In the genomic region with DNA sequence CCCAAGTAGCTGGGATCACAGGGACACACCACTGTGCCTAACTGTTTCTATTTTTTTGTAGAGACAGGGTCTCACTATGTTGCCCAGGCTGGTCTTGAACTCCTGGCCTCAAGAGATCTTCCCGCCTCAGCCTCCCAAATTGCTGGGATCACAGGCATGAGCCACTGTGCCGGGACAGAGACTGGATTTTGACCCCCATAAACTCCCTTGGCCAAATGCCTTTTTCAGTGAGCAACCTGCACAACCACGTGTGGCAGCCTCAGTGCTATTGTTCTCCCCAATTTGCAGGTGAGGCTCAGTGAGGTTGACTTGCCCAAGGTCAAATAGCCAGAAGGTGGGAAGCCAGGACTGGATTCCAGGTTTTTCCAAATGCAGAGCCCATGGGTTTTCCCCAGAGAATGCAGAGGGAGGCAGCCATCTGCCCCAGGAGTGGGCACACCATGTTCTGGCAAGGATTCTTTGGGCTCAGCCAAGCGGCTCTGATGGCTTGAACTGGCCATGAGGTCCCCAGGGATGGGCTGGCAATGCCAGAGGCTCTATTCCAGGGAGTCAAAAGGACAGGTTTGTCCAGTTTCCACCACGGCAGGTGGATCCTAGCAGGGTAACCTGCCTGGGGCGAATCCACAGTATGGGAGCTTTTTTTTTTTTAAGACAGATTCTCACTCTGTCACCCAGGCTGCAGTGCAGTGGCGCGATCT, we compare ENCODE assay signal across 24 cellular contexts. TPM values are rescaled to one million over a fixed set of nuclear protein-coding genes. Genes with fewer than 3 reads are reported as not detected.
A peak's percentile ranks its signal among the peaks of the same experiment; 100 is the strongest.
DNase-seq lines count a peak whose midpoint lies in the region; ATAC-seq and TF ChIP-seq lines count a peak whose summit lies in the region.
"Had no signal": no experiment of that assay in that cellular context is flagged by ENCODE, and none has a peak within 500 bp of the region (broad histone marks: within the 10 kb centered on the region; RNA-seq: fewer than 3 reads in every experiment).

No MANE protein-coding gene starts in this region.

- peak overlapping the region; percentile 48; the same call in 1 of the 2 replicates for H2AFZ ChIP-seq in PC-3 (ENCODE audit: low read length)

- no TSS peak for BruUV-seq in PC-3 (replicated peaks; lab: Mats Ljungman, UMichigan)

- CTCF ChIA-PET in PC-3 (lab: Charles Lee) = no interaction called here

- peak; percentile 21; the same call in 1 of the 2 replicates for TF ChIP-seq RAD21 in Ishikawa (IDR thresholded peaks at IDR 0.05; ENCODE audit: low read depth)

- peak; percentile 59 for TF ChIP-seq EP300 in Ishikawa (IDR thresholded peaks at IDR 0.05; ENCODE audit: borderline replicate concordance)

- no peaks in the 10 kb centered on the region for H4K20me1 ChIP-seq in PC-3 (ENCODE audit: low read length)

- H3K9me3 ChIP-seq in PC-3 (ENCODE audit: low read length) = no peaks in the 10 kb centered on the region
- H3K9me3 ChIP-seq: esophagus muscularis mucosa had no signal

- H3K27me3 ChIP-seq in PC-3 (ENCODE audit: low read length) = no peaks in the 10 kb centered on the region

- H3K27ac ChIP-seq in PC-3 (ENCODE audit: low read length) = no peak overlapping the region
- H3K27ac ChIP-seq: cardiac muscle cell, esophagus muscularis mucosa had no signal

- H3F3A ChIP-seq in PC-3 (ENCODE audit: low read length, unreplicated experiment) = no peaks in the 10 kb centered on the region

- 0 out of 2 replicates have a peak overlapping the region, but pooled peaks have one; percentile 28 for H3K4me2 ChIP-seq in PC-3 (ENCODE audit: low read length)
- H3K4me2 ChIP-seq: smooth muscle cell had no signal

- no peaks in the 10 kb centered on the region for H3K79me2 ChIP-seq in PC-3 (ENCODE audit: low read length)

- TF ChIP-seq CTCF in PC-3 (conservative IDR thresholded peaks at IDR 0.05; ENCODE audit: low read depth, low read length) = no peak

- peak; percentile 58 for ATAC-seq in PC-3
- peak; percentile 76 for ATAC-seq in left lobe of liver
- no peak for ATAC-seq in GM18909 (IDR thresholded peaks at IDR 0.05; ENCODE audit: poor library complexity, unreplicated experiment)
- no peak for ATAC-seq in HG03432 (IDR thresholded peaks at IDR 0.05; ENCODE audit: unreplicated experiment)

- H3K9ac ChIP-seq in PC-3 (ENCODE audit: low read length) = no peak overlapping the region

- no peaks in the 10 kb centered on the region for H3K9me2 ChIP-seq in PC-3 (replicated peaks; ENCODE audit: low read length)

- intact Hi-C loops in PC-3 (cut with micrococcal nuclease) = no loop called here

- DNase-seq in DMS153 (lab: John Stamatoyannopoulos, UW) (peak; percentile 26), DMS153 treated with DMSO at 0.1 percent for 48 hours (lab: John Stamatoyannopoulos, UW; ENCODE audit: unreplicated experiment) (no peak), PC-3 (peak; percentile 73), left lobe of liver (ENCODE audit: low spot score) (peak; percentile 81), cerebellar nuclear complex (lab: John Stamatoyannopoulos, UW) (no peak)
- DNase-seq: activated CD4-positive, alpha-beta T cell treated with anti-CD3 and anti-CD28 coated beads, Interleukin-2, amount 50 U/mL, for 48 hours; activated gamma-delta T cell treated with Interleukin-2 at 50 U/mL for 16 hours; GOT3; Kasumi-1; left cardiac atrium; midbrain; NCI-H1436; SHP77; stimulated activated CD4-positive, alpha-beta T cell treated with anti-CD3 and anti-CD28 coated beads, Interleukin-4, amount 100 ng/mL, for 1 hour; T-helper 1 cell had no signal

- peaks cover 4% of the 10 kb centered on the region; the same call in 1 of the 2 replicates for H3K4me1 ChIP-seq in PC-3 (ENCODE audit: insufficient read depth, low read length)

- H3K36me3 ChIP-seq in PC-3 (ENCODE audit: low read depth, low read length) = no peaks in the 10 kb centered on the region
- H3K36me3 ChIP-seq: cardiac muscle cell, esophagus muscularis mucosa had no signal

- POLR2A ChIA-PET in PC-3 (lab: Charles Lee; ENCODE audit: unreplicated experiment) = no interaction called here

- no peak overlapping the region for H3K4me3 ChIP-seq in PC-3 (ENCODE audit: low read length)
- H3K4me3 ChIP-seq: cardiac muscle cell, esophagus muscularis mucosa, smooth muscle cell had no signal

TF ChIP-seq in Ishikawa, 13 proteins besides CTCF, POLR2A, EP300 and RAD21:
- peak; percentile 79 for TF ChIP-seq NFIC (IDR thresholded peaks at IDR 0.05)
- TF ChIP-seq TAF1 (IDR thresholded peaks at IDR 0.05; ENCODE audit: low read depth) = no peak
- peak; percentile 68 for TF ChIP-seq MAX (IDR thresholded peaks at IDR 0.05)
- no peak for TF ChIP-seq ZBTB7A (IDR thresholded peaks at IDR 0.05; ENCODE audit: low read depth)
- TF ChIP-seq FOXM1 (IDR thresholded peaks at IDR 0.05; ENCODE audit: borderline replicate concordance, low read depth) = no peak
- peak; percentile 56 for TF ChIP-seq TEAD4 (IDR thresholded peaks at IDR 0.05)
- peak; percentile 88 for TF ChIP-seq TCF12 (IDR thresholded peaks at IDR 0.05; ENCODE audit: low read depth)
TF ChIP-seq in Ishikawa: peak in this region for 4.

RNA-seq across cellular contexts. Expression of gene IL27, which starts 1.8 kb away (rescaled TPM):
- total RNA-seq in PC-3 (2014; rRNA removed) (not detected in 2 replicates), left lobe of liver (12.9 TPM)
- total RNA-seq: A172, cardiac muscle cell, esophagus muscularis mucosa, left cardiac atrium, neural crest cell, pulmonary artery endothelial cell, smooth muscle cell had no signal

RNA-seq across cellular contexts. Expression of gene APOBR, which starts 10.4 kb away (rescaled TPM):
- total RNA-seq in PC-3 (2014; rRNA removed) (0.04 TPM in 1 of 2 replicates, not detected in the other), left lobe of liver (0.58 TPM)
- total RNA-seq: A172, pulmonary artery endothelial cell, smooth muscle cell had no signal

RNA-seq across cellular contexts. Expression of gene CLN3, which starts 13.0 kb away (rescaled TPM):
- 10.7 and 13.3 TPM in 2 replicates for total RNA-seq in PC-3 (2014; rRNA removed)
- total RNA-seq in left lobe of liver = 17.5 TPM

RNA-seq across cellular contexts. Expression of gene NPIPB7, which starts 32.7 kb away (rescaled TPM):
- not detected in 2 replicates for total RNA-seq in PC-3 (2014; rRNA removed)
- not detected for total RNA-seq in left lobe of liver
- total RNA-seq: A172, left cardiac atrium, pulmonary artery endothelial cell, smooth muscle cell had no signal

RNA-seq across cellular contexts. Expression of gene NUPR1, which starts 33.9 kb away (rescaled TPM):
- 9.2 and 16.5 TPM in 2 replicates for total RNA-seq in PC-3 (2014; rRNA removed)
- 92.6 TPM for total RNA-seq in left lobe of liver
- total RNA-seq: cardiac muscle cell, neural crest cell had no signal

Comparison
In these comparisons a context has a peak if more than half of its experiments do, and no peak if none do; other contexts are left out.
1. DNase-seq: peak in DMS153 (single experiment), PC-3 (single experiment) and left lobe of liver (single experiment); none in DMS153 treated with DMSO at 0.1 percent for 48 hours (single experiment) and cerebellar nuclear complex (0 of 2).
2. ATAC-seq: peak in PC-3 (single experiment) and left lobe of liver (single experiment); none in GM18909 (single experiment) and HG03432 (single experiment).
3. RNA of gene IL27, which starts 1.8 kb away (total RNA-seq): 12.9 TPM in left lobe of liver (single experiment); not detected in PC-3; every median in the first group is over 10 times any median in the second.